In genomic region chr5:178232920-178233429, GRCh38 we compare ENCODE assay signal across 9 cellular contexts. TPM values are rescaled to one million over a fixed set of nuclear protein-coding genes. Genes with fewer than 3 reads are reported as not detected.
DNase-seq lines count a peak whose midpoint lies in the region; ATAC-seq and TF ChIP-seq lines count a peak whose summit lies in the region.
"Had no signal": no experiment of that assay in that cellular context is flagged by ENCODE, and none has a peak within 500 bp of the region (broad histone marks: within the 10 kb centered on the region; RNA-seq: fewer than 3 reads in every experiment).

No MANE protein-coding gene starts in this region.

- CTCF ChIA-PET in CD4-positive, alpha-beta memory T cell (lab: Charles Lee; ENCODE audit: partially characterized antibody) = interaction anchor here (1.3 kb wide), 1 partner anchor 19 kb away, joined by 3 read pairs; no protein-coding TSS in a partner anchor

- peak overlapping the region in 1 of 2 donors; percentile 62 for H3K4me3 ChIP-seq in CD4-positive, alpha-beta memory T cell (ENCODE audit: low read length in 2 of 2)
- H3K4me3 ChIP-seq in HUES64 (ENCODE audit: low read length) (peak overlapping the region; percentile 66), colonic mucosa (peak overlapping the region; percentile 81)

- intact Hi-C loops in CD4-positive, alpha-beta memory T cell (cut with micrococcal nuclease) = loop anchor here (1.0 to 10.0 kb wide), 2 partner anchors 29 to 392 kb away; partner anchors contain the start of genes CLK4 and HNRNPAB
- intact Hi-C loops in colonic mucosa (cut with DNase I) = no loop called here

- H3K9me3 ChIP-seq in CD4-positive, alpha-beta memory T cell (ENCODE audit: control insufficient read depth in 1 of 2, low read length in 2 of 2) = no peaks in the 10 kb centered on the region
- H3K9me3 ChIP-seq in HUES64 (ENCODE audit: insufficient read depth, low read depth, low read length) (no peaks in the 10 kb centered on the region), colonic mucosa (no peaks in the 10 kb centered on the region)
- H3K9me3 ChIP-seq: mucosa of descending colon had no signal

- H3K36me3 Mint-ChIP-seq in CD4-positive, alpha-beta memory T cell = peaks cover 22 to 35% of the 10 kb centered on the region in 2 donors
- peaks cover 13% of the 10 kb centered on the region for H3K36me3 Mint-ChIP-seq in neural crest cell (ENCODE audit: low read depth)

- H3K4me1 ChIP-seq in CD4-positive, alpha-beta memory T cell (ENCODE audit: insufficient read depth, low read length) = peaks cover 56% of the 10 kb centered on the region
- peaks cover 5% of the 10 kb centered on the region; the same call in 1 of the 2 replicates for H3K4me1 ChIP-seq in HUES64 (ENCODE audit: insufficient read depth, low read length)
- peaks cover 40% of the 10 kb centered on the region for H3K4me1 ChIP-seq in colonic mucosa

- no peaks in the 10 kb centered on the region for H3K9me3 Mint-ChIP-seq in CD4-positive, alpha-beta memory T cell
- H3K9me3 Mint-ChIP-seq in neural crest cell = no peaks in the 10 kb centered on the region

- no peaks in the 10 kb centered on the region for H3K27me3 ChIP-seq in CD4-positive, alpha-beta memory T cell (ENCODE audit: insufficient read depth, low read length)
- no peaks in the 10 kb centered on the region for H3K27me3 ChIP-seq in HUES64 (ENCODE audit: insufficient read depth, low read length)
- no peaks in the 10 kb centered on the region for H3K27me3 ChIP-seq in colonic mucosa

- 67% methylated on average over 11 of the region's 11 CpGs for WGBS in HUES64

- POLR2A ChIA-PET in CD4-positive, alpha-beta memory T cell (lab: Charles Lee; ENCODE audit: partially characterized antibody) = interaction anchor here (1.0 to 7.7 kb wide), 3 partner anchors 16 to 1099 kb away, joined by 3 to 72 read pairs (median 9); partner anchors contain the start of gene HNRNPAB

- peak overlapping the region; percentile 58 to 81 (median 72) for H3K4me3 Mint-ChIP-seq in CD4-positive, alpha-beta memory T cell
- H3K4me3 Mint-ChIP-seq in neural crest cell = peak overlapping the region; percentile 90

- H3K9ac ChIP-seq in HUES64 (ENCODE audit: low read depth, low read length) (no peak overlapping the region), colonic mucosa (ENCODE audit: low read depth in 2 of 2, low read length in 2 of 2) (peak overlapping the region; percentile 94 to 98)

- no peak for TF ChIP-seq CTCF in colonic mucosa (IDR thresholded peaks at IDR 0.05)
- TF ChIP-seq CTCF in neural crest cell (conservative IDR thresholded peaks at IDR 0.05) = no peak

- DNase-seq in CD4-positive, alpha-beta memory T cell = no peak
- no peak for DNase-seq in colonic mucosa
- DNase-seq in neural crest cell (ENCODE audit: low read depth, low spot score) = no peak
- DNase-seq in amniotic stem cell (lab: John Stamatoyannopoulos, UW) = no peak
- DNase-seq in stimulated activated CD4-positive, alpha-beta T cell treated with anti-CD3 and anti-CD28 coated beads, Interleukin-1b, Interleukin-23, amount 100 ng/mL, for 48 hours = no peak

- peak overlapping the region; percentile 68 to 94 (median 87) for H3K27ac Mint-ChIP-seq in CD4-positive, alpha-beta memory T cell
- H3K27ac Mint-ChIP-seq in neural crest cell (ENCODE audit: unreplicated experiment) = peak overlapping the region; percentile 81

- peaks cover 18 to 69% (median 56%) of the 10 kb centered on the region in 4 donors for H3K4me1 Mint-ChIP-seq in CD4-positive, alpha-beta memory T cell
- peaks cover 26% of the 10 kb centered on the region for H3K4me1 Mint-ChIP-seq in neural crest cell

- H3K27me3 Mint-ChIP-seq in CD4-positive, alpha-beta memory T cell = no peaks in the 10 kb centered on the region
- peaks cover 4% of the 10 kb centered on the region for H3K27me3 Mint-ChIP-seq in neural crest cell (ENCODE audit: low read depth)

- H3K27ac ChIP-seq in CD4-positive, alpha-beta memory T cell (ENCODE audit: low read depth, low read length) = peak overlapping the region; percentile 82
- H3K27ac ChIP-seq in HUES64 (ENCODE audit: low read depth, low read length) (peak overlapping the region; percentile 83; the same call in 1 of the 2 replicates), colonic mucosa (peak overlapping the region; percentile 96)

- no peak for ATAC-seq in HG02884 (IDR thresholded peaks at IDR 0.05; ENCODE audit: unreplicated experiment)
- ATAC-seq in HG02623 (IDR thresholded peaks at IDR 0.05; ENCODE audit: unreplicated experiment) = no peak

- H3K36me3 ChIP-seq in CD4-positive, alpha-beta memory T cell (ENCODE audit: insufficient read depth, low read length) = peaks cover 23% of the 10 kb centered on the region
- H3K36me3 ChIP-seq in HUES64 (ENCODE audit: insufficient read depth, low read length) (peaks cover 33% of the 10 kb centered on the region), colonic mucosa (no peaks in the 10 kb centered on the region)

RNA-seq across cellular contexts. Expression of gene PHYKPL, which starts 0.4 kb away (rescaled TPM):
- 100 to 1,000 TPM; 234 to 251 TPM for total RNA-seq in CD4-positive, alpha-beta memory T cell
- 10 to 100 TPM; 38.7 to 44.6 TPM for polyA plus RNA-seq in CD4-positive, alpha-beta memory T cell
- polyA plus RNA-seq in HUES64 (2013, experiment 1 of 2) = 12.5 TPM
- polyA plus RNA-seq in HUES64 (2013, experiment 2 of 2) = 13.5 TPM
- total RNA-seq in colonic mucosa (100 to 1,000 TPM; 101 to 159 TPM), neural crest cell (53.9 and 55.7 TPM in 2 replicates)

RNA-seq across cellular contexts. Expression of gene HNRNPAB, which starts 28.6 kb away (rescaled TPM):
- total RNA-seq in CD4-positive, alpha-beta memory T cell = 10 to 100 TPM; 82.1 to 85.3 TPM
- 10 to 100 TPM; 29.4 to 75.3 TPM for polyA plus RNA-seq in CD4-positive, alpha-beta memory T cell
- 399 TPM for polyA plus RNA-seq in HUES64 (2013, experiment 1 of 2)
- polyA plus RNA-seq in HUES64 (2013, experiment 2 of 2) = 387 TPM
- total RNA-seq in colonic mucosa (100 to 1,000 TPM; 286 to 385 TPM), neural crest cell (464 and 466 TPM in 2 replicates)

RNA-seq across cellular contexts. Expression of gene GMCL2, which starts 45.8 kb away (rescaled TPM):
- not detected for total RNA-seq in CD4-positive, alpha-beta memory T cell
- polyA plus RNA-seq in CD4-positive, alpha-beta memory T cell = not detected
- not detected for polyA plus RNA-seq in HUES64 (2013, experiment 1 of 2)
- polyA plus RNA-seq in HUES64 (2013, experiment 2 of 2) = not detected
- total RNA-seq in colonic mucosa = not detected
- not detected in 2 replicates for total RNA-seq in neural crest cell
- total RNA-seq: mucosa of descending colon had no signal
